Comparison of ENCODE assay signal across 22 cellular contexts in genomic region chr19:40674291-40674690, GRCh38. TPM values are rescaled to one million over a fixed set of nuclear protein-coding genes. Genes with fewer than 3 reads are reported as not detected.
DNase-seq lines count a peak whose midpoint lies in the region; ATAC-seq and TF ChIP-seq lines count a peak whose summit lies in the region.
"Had no signal": no experiment of that assay in that cellular context is flagged by ENCODE, and none has a peak within 500 bp of the region (broad histone marks: within the 10 kb centered on the region; RNA-seq: fewer than 3 reads in every experiment).

No MANE protein-coding gene starts in this region.

- H3K9me3 Mint-ChIP-seq in neural crest cell = peaks cover 2% of the 10 kb centered on the region
- H3K9me3 Mint-ChIP-seq: activated T-helper 17 cell treated with anti-CD3 and anti-CD28 coated beads, Interleukin-2, amount 50 U/mL, for 72 hours had no signal

- no peak overlapping the region for H4K91ac ChIP-seq in IMR-90 (ENCODE audit: insufficient read depth, low read depth, low read length)

- H3K79me1 ChIP-seq in IMR-90 (ENCODE audit: low read depth in 1 of 2, low read length in 2 of 2) = peaks cover 7 to 24% of the 10 kb centered on the region in 2 experiments; a peak in 3 of 4 replicates

- TF ChIP-seq CTCF in IMR-90 (conservative IDR thresholded peaks at IDR 0.05; ENCODE audit: low read depth, low read length) (no peak), dorsolateral prefrontal cortex (IDR thresholded peaks at IDR 0.05 in 54 of 56, conservative IDR thresholded peaks at IDR 0.05 in 2 of 56; ENCODE audit: low read depth in 1 of 56, partially characterized antibody in 56 of 56) (no peak), neural crest cell (conservative IDR thresholded peaks at IDR 0.05) (no peak)

- peaks cover 20% of the 10 kb centered on the region for H3K36me3 Mint-ChIP-seq in neural crest cell (ENCODE audit: low read depth)

- no peak overlapping the region for H2AK9ac ChIP-seq in IMR-90 (replicated peaks; ENCODE audit: low read depth, low read length, poor library complexity)

- no peak overlapping the region for H3K9ac ChIP-seq in IMR-90 (ENCODE audit: low read depth, low read length)
- H3K9ac ChIP-seq: KMS-11 had no signal

- no peak overlapping the region for H3K23ac ChIP-seq in IMR-90 (ENCODE audit: low read depth, low read length)

- intact Hi-C loops in IMR-90 (cut with micrococcal nuclease) (no loop called here), dorsolateral prefrontal cortex (cut with DNase I) (no loop called here)

- H2BK20ac ChIP-seq in IMR-90 (ENCODE audit: low read depth, low read length) = no peak overlapping the region

- H3K4ac ChIP-seq in IMR-90 (ENCODE audit: low read depth, low read length) = no peak overlapping the region

- H3K27ac ChIP-seq in IMR-90 (ENCODE audit: insufficient read depth, low read length) (no peak overlapping the region), dorsolateral prefrontal cortex (peak overlapping the region in 32 of 59 donors; percentile 1 to 76 (median 36))
- H3K27ac ChIP-seq: adrenal gland, KMS-11, SJCRH30 had no signal

- peaks cover 90% of the 10 kb centered on the region for H3K36me3 ChIP-seq in IMR-90 (ENCODE audit: control insufficient read depth, insufficient read depth, low read length)

- no peak overlapping the region for H2BK120ac ChIP-seq in IMR-90 (ENCODE audit: low read depth, low read length)

- H2AFZ ChIP-seq in IMR-90 (replicated peaks; ENCODE audit: low read length, poor library complexity) = no peak overlapping the region

- no peak overlapping the region for H2BK15ac ChIP-seq in IMR-90 (ENCODE audit: low read depth, low read length)

- peaks cover 8% of the 10 kb centered on the region for H3K9me1 ChIP-seq in IMR-90 (ENCODE audit: insufficient read depth, low read length)

- H3K9me3 ChIP-seq in IMR-90 (ENCODE audit: control insufficient read depth, insufficient read depth, low read length) = peaks cover 2% of the 10 kb centered on the region; the same call in 1 of the 2 replicates
- H3K9me3 ChIP-seq: adrenal gland, SJCRH30 had no signal

- CTCF ChIA-PET in IMR-90 (lab: Yijun Ruan, JAX) = no interaction called here

- no peaks in the 10 kb centered on the region for H3K4me1 ChIP-seq in IMR-90 (ENCODE audit: control insufficient read depth, insufficient read depth, low read length)
- H3K4me1 ChIP-seq: adrenal gland, SJCRH30 had no signal

- H2AK5ac ChIP-seq in IMR-90 (ENCODE audit: low read depth, low read length) = no peak overlapping the region

- H3K18ac ChIP-seq in IMR-90 (ENCODE audit: low read depth, low read length) = no peak overlapping the region

- POLR2A ChIA-PET in IMR-90 (lab: Charles Lee; ENCODE audit: unreplicated experiment) = no interaction called here

- H3K27ac Mint-ChIP-seq in neural crest cell (ENCODE audit: unreplicated experiment) = peak overlapping the region; percentile 27
- H3K27ac Mint-ChIP-seq: activated B cell treated with CpG ODN at 0.5 μM for 24 hours; activated T-helper 17 cell treated with anti-CD3 and anti-CD28 coated beads, Interleukin-2, amount 50 U/mL, for 72 hours; CD8-positive, alpha-beta memory T cell had no signal

- H3K56ac ChIP-seq in IMR-90 (ENCODE audit: extremely low read depth, insufficient read depth, low read length) = no peak overlapping the region

- no CpG with 5 or more reads among the region's 3 CpGs for WGBS in IMR-90 (ENCODE audit: extremely low coverage in 2 of 2, insufficient read length in 1 of 2), 2 experiments

- no peak overlapping the region for H3K14ac ChIP-seq in IMR-90 (replicated peaks; ENCODE audit: low read depth, low read length)

- H3K4me3 Mint-ChIP-seq in neural crest cell = no peak overlapping the region
- H3K4me3 Mint-ChIP-seq: activated B cell treated with CpG ODN at 0.5 μM for 24 hours; activated T-helper 17 cell treated with anti-CD3 and anti-CD28 coated beads, Interleukin-2, amount 50 U/mL, for 72 hours; CD8-positive, alpha-beta memory T cell had no signal

- H3K4me2 ChIP-seq in IMR-90 (ENCODE audit: low read depth, low read length) = no peak overlapping the region
- H3K4me2 ChIP-seq: KMS-11 had no signal

- H3K27me3 Mint-ChIP-seq in neural crest cell (ENCODE audit: low read depth) = no peaks in the 10 kb centered on the region
- H3K27me3 Mint-ChIP-seq: activated B cell treated with CpG ODN at 0.5 μM for 24 hours; activated T-helper 17 cell treated with anti-CD3 and anti-CD28 coated beads, Interleukin-2, amount 50 U/mL, for 72 hours; CD8-positive, alpha-beta memory T cell had no signal

- no peak for TF ChIP-seq POLR2A in IMR-90 (IDR thresholded peaks at IDR 0.05; ENCODE audit: low read depth, low read length)

- no peak overlapping the region for H4K5ac ChIP-seq in IMR-90 (ENCODE audit: low read depth, low read length)

- no TSS peak for BruUV-seq in IMR-90 (replicated peaks; lab: Mats Ljungman, UMichigan)

- ATAC-seq in IMR-90 (ENCODE audit: low read depth) (peak; percentile 77), HG02763 (IDR thresholded peaks at IDR 0.05; ENCODE audit: unreplicated experiment) (no peak), GM18870 (IDR thresholded peaks at IDR 0.05; ENCODE audit: unreplicated experiment) (no peak), HG03280 (IDR thresholded peaks at IDR 0.05; ENCODE audit: unreplicated experiment) (no peak)
- ATAC-seq: activated T-helper 17 cell treated with anti-CD3 and anti-CD28 coated beads, Interleukin-2, amount 50 U/mL, for 72 hours; PC-3 had no signal

- no peaks in the 10 kb centered on the region for H3K4me1 Mint-ChIP-seq in neural crest cell
- H3K4me1 Mint-ChIP-seq: activated B cell treated with CpG ODN at 0.5 μM for 24 hours; activated T-helper 17 cell treated with anti-CD3 and anti-CD28 coated beads, Interleukin-2, amount 50 U/mL, for 72 hours; CD8-positive, alpha-beta memory T cell had no signal

- H3K4me3 ChIP-seq in IMR-90 (ENCODE audit: insufficient read depth, low read depth, low read length) = no peak overlapping the region
- H3K4me3 ChIP-seq in dorsolateral prefrontal cortex = no peak overlapping the region
- H3K4me3 ChIP-seq: adrenal gland, SJCRH30 had no signal

- no peak overlapping the region for H2BK5ac ChIP-seq in IMR-90 (ENCODE audit: low read depth, low read length, poor library complexity, severe bottlenecking)

- no peaks in the 10 kb centered on the region for H3K27me3 ChIP-seq in IMR-90 (ENCODE audit: control insufficient read depth, insufficient read depth, low read length)
- H3K27me3 ChIP-seq in dorsolateral prefrontal cortex = no peaks in the 10 kb centered on the region
- H3K27me3 ChIP-seq: adrenal gland, SJCRH30 had no signal

- in situ Hi-C loops in IMR-90 (cut with MboI; ENCODE audit: low sequenced_read_pairs) = loop anchor here (25.0 kb wide), 1 partner anchor 588 kb away; the partner anchor contains the start of gene HNRNPUL1

- dilution Hi-C loops in IMR-90 (cut with HindIII; ENCODE audit: low sequenced_read_pairs, unreplicated experiment) = no loop called here

- no peak for DNase-seq in IMR-90
- DNase-seq in NCI-H2196 treated with DMSO at 0.1 percent for 48 hours (lab: John Stamatoyannopoulos, UW; ENCODE audit: unreplicated experiment) = peak; percentile 24
- DNase-seq in dorsolateral prefrontal cortex = no peak
- no peak for DNase-seq in neural crest cell (ENCODE audit: low read depth, low spot score)
- DNase-seq in activated CD4-positive, alpha-beta T cell treated with anti-CD3 and anti-CD28 coated beads for 1 hour = no peak
- DNase-seq: activated B cell treated with CpG ODN at 0.5 μM for 24 hours; adrenal gland; CD8-positive, alpha-beta memory T cell; cerebellar nuclear complex; foreskin melanocyte; NCI-H1092 treated with DMSO at 0.1 percent for 48 hours; NCI-H2171; NCI-H774; PC-3; SJCRH30; stimulated activated CD8-positive, alpha-beta memory T cell treated with anti-CD3 and anti-CD28 coated beads, Interleukin-4, amount 100 ng/mL, for 48 hours; substantia nigra had no signal

- H4K8ac ChIP-seq in IMR-90 (ENCODE audit: low read depth in 2 of 2, low read length in 2 of 2) = no peak overlapping the region

- 0 out of 2 replicates have a peak, but pooled peaks cover 6% of the 10 kb centered on the region for H4K20me1 ChIP-seq in IMR-90 (ENCODE audit: insufficient read depth, low read length)

- no peak for TF ChIP-seq RAD21 in IMR-90 (IDR thresholded peaks at IDR 0.05; ENCODE audit: low read length)

TF ChIP-seq in IMR-90, 13 proteins besides CTCF, POLR2A, EP300 and RAD21 (continues in another document):
- TF ChIP-seq NFE2L2 (IDR thresholded peaks at IDR 0.05; ENCODE audit: low read depth, low read length) = no peak
- TF ChIP-seq USF2 (IDR thresholded peaks at IDR 0.05; ENCODE audit: low read depth, low read length) = no peak

RNA-seq across cellular contexts. Expression of gene NUMBL, which starts 16.2 kb away (rescaled TPM):
- 6.3 and 6.9 TPM in 2 replicates for total RNA-seq in IMR-90 (2012; rRNA removed)
- polyA plus RNA-seq in IMR-90 (2012; rRNA removed) = 29.0 and 29.8 TPM in 2 replicates
- polyA plus RNA-seq in IMR-90 (2012; cell fraction: cytosol; rRNA removed) = 45.8 and 88.1 TPM in 2 replicates
- polyA plus RNA-seq in IMR-90 (2012; cell fraction: nucleus; rRNA removed; ENCODE audit: low replicate concordance) = 107 and 168 TPM in 2 replicates
- total RNA-seq in dorsolateral prefrontal cortex = 100 to 1,000 TPM in 33 of 120 experiments, 10 to 100 TPM in 87; 35.4 to 140 (median 89.4) TPM
- 21.4 and 26.8 TPM in 2 replicates for total RNA-seq in neural crest cell

RNA-seq across cellular contexts. Expression of gene COQ8B, which starts 42.4 kb away (rescaled TPM):
- total RNA-seq in IMR-90 (2012; rRNA removed) = 14.2 and 14.9 TPM in 2 replicates
- polyA plus RNA-seq in IMR-90 (2012; rRNA removed) = 23.2 and 23.5 TPM in 2 replicates
- polyA plus RNA-seq in IMR-90 (2012; cell fraction: cytosol; rRNA removed) = 12.9 and 22.5 TPM in 2 replicates
- 64.0 and 115 TPM in 2 replicates for polyA plus RNA-seq in IMR-90 (2012; cell fraction: nucleus; rRNA removed; ENCODE audit: low replicate concordance)
- total RNA-seq in dorsolateral prefrontal cortex = 10 to 100 TPM; 22.8 to 64.2 (median 35.5) TPM
- 41.1 and 45.1 TPM in 2 replicates for total RNA-seq in neural crest cell

RNA-seq across cellular contexts. Expression of gene ITPKC, which starts 42.6 kb away (rescaled TPM):
- total RNA-seq in IMR-90 (2012; rRNA removed) = 7.7 and 8.6 TPM in 2 replicates
- polyA plus RNA-seq in IMR-90 (2012; rRNA removed) = 8.6 and 9.4 TPM in 2 replicates
- polyA plus RNA-seq in IMR-90 (2012; cell fraction: cytosol; rRNA removed) = 6.5 and 8.3 TPM in 2 replicates
- polyA plus RNA-seq in IMR-90 (2012; cell fraction: nucleus; rRNA removed; ENCODE audit: low replicate concordance) = 6.8 and 11.6 TPM in 2 replicates
- total RNA-seq in dorsolateral prefrontal cortex = 10 to 100 TPM in 91 of 120 experiments, 1 to 10 TPM in 29; 6.6 to 73.8 (median 12.0) TPM
- total RNA-seq in neural crest cell = 12.8 and 13.9 TPM in 2 replicates
